In the genomic region with DNA sequence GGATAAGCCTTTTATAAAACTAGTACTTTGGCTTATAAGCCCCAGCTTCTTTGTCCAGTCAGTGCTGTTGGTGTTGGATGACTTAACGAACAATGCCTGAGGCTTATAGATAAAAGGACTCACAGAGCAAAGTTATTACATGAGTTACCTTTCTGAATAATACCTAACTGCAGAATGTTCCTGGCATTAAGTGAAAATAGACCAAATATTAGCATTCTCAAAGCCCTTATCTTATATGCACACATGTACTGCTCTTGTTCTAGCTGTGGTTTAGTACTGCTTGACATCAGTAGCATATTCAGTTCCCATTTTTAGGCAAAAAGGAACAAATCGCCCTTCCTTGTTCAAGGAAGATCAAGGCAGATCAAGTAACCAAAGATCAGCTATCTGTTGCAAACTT, we compare ENCODE assay signal across 20 cellular contexts.
DNase-seq lines count a peak whose midpoint lies in the region; ATAC-seq and TF ChIP-seq lines count a peak whose summit lies in the region.
"Had no signal": no experiment of that assay in that cellular context is flagged by ENCODE, and none has a peak within 500 bp of the region (broad histone marks: within the 10 kb centered on the region; RNA-seq: fewer than 3 reads in every experiment).

No MANE protein-coding gene starts in this region.

- POLR2A ChIA-PET in SK-N-SH (lab: Yijun Ruan, JAX) = no interaction called here

- H3K4me3 ChIP-seq in SK-N-SH (ENCODE audit: low read depth in 2 of 2, low read length in 1 of 2) = no peak overlapping the region
- H3K4me3 ChIP-seq in spleen = no peak overlapping the region

- intact Hi-C loops in spleen (cut with DNase I; ENCODE audit: low total_unique reads) = no loop called here

- no peak for TF ChIP-seq CTCF in SK-N-SH (IDR thresholded peaks at IDR 0.05)
- TF ChIP-seq CTCF in spleen (IDR thresholded peaks at IDR 0.05 in 8 of 11, conservative IDR thresholded peaks at IDR 0.05 in 3 of 11) = no peak

- no peak overlapping the region for H2AFZ ChIP-seq in SK-N-SH (ENCODE audit: low read depth)

- H3K9me3 ChIP-seq in SK-N-SH = no peaks in the 10 kb centered on the region
- no peaks in the 10 kb centered on the region for H3K9me3 ChIP-seq in spleen

- H3K4me3 Mint-ChIP-seq in immature natural killer cell = no peak overlapping the region
- H3K4me3 Mint-ChIP-seq: activated CD4-positive, alpha-beta memory T cell treated with anti-CD3 and anti-CD28 coated beads, Interleukin-2, amount 10 ng/mL, durations not matched to agents 7 days and 5 days; activated T-cell treated with anti-CD3 and anti-CD28 coated beads, Interleukin-2, amount 50 U/mL, for 24 hours; CD4-positive, alpha-beta T cell; type B pancreatic cell had no signal

- H3F3A ChIP-seq in SK-N-SH (replicated peaks; ENCODE audit: insufficient read depth) = peaks cover 6% of the 10 kb centered on the region

- no peaks in the 10 kb centered on the region for H3K9me2 ChIP-seq in SK-N-SH

- TF ChIP-seq POLR2A in spleen (IDR thresholded peaks at IDR 0.05) = no peak

- H3K9me3 Mint-ChIP-seq in immature natural killer cell = no peaks in the 10 kb centered on the region
- H3K9me3 Mint-ChIP-seq: activated CD4-positive, alpha-beta memory T cell treated with anti-CD3 and anti-CD28 coated beads, Interleukin-2, amount 10 ng/mL, durations not matched to agents 7 days and 5 days; activated naive CD4-positive, alpha-beta T cell treated with anti-CD3 and anti-CD28 coated beads, Interleukin-2, amount 50 U/mL, for 72 hours; activated T-cell treated with anti-CD3 and anti-CD28 coated beads, Interleukin-2, amount 50 U/mL, for 24 hours; CD4-positive, alpha-beta T cell; type B pancreatic cell had no signal

- TF ChIP-seq RAD21 in SK-N-SH (IDR thresholded peaks at IDR 0.05; ENCODE audit: low read length) = no peak

- H3K4me2 ChIP-seq in SK-N-SH = peak overlapping the region; percentile 10; the same call in 1 of the 2 replicates

- no peak for DNase-seq in SK-N-SH
- peak; percentile 8 for DNase-seq in OCI-M2 (lab: John Stamatoyannopoulos, UW; ENCODE audit: unreplicated experiment)
- no peak for DNase-seq in epithelial cell of prostate (ENCODE audit: low read depth, low spot score)
- no peak for DNase-seq in spleen
- DNase-seq in NCI-H526 (lab: John Stamatoyannopoulos, UW) = no peak
- DNase-seq in HK-2 (ENCODE audit: unreplicated experiment) = no peak
- DNase-seq in immature natural killer cell = no peak
- DNase-seq: activated CD4-positive, alpha-beta memory T cell treated with anti-CD3 and anti-CD28 coated beads, Interleukin-2, amount 10 ng/mL, durations not matched to agents 7 days and 5 days; activated T-cell treated with anti-CD3 and anti-CD28 coated beads, Interleukin-2, amount 50 U/mL, for 24 hours; CD4-positive, alpha-beta T cell; DMS79 treated with DMSO at 0.1 percent for 48 hours; NCI-H1930; NCI-H446 treated with DMSO at 0.1 percent for 48 hours; stimulated activated naive CD4-positive, alpha-beta T cell treated with Interleukin-2 at 50 U/mL for 16 hours; SW 1271 had no signal

- no peak for ATAC-seq in SK-N-SH treated with all-trans-retinoic acid at 6 μM for 48 hours
- ATAC-seq: activated naive CD4-positive, alpha-beta T cell treated with anti-CD3 and anti-CD28 coated beads, Interleukin-2, amount 50 U/mL, for 72 hours had no signal

- H3K36me3 ChIP-seq in SK-N-SH (replicated peaks in 1 of 2; ENCODE audit: control insufficient read depth in 1 of 2, insufficient read depth in 2 of 2, low read length in 1 of 2) (no peaks in the 10 kb centered on the region), spleen (no peaks in the 10 kb centered on the region)
- H3K36me3 ChIP-seq: brain microvascular endothelial cell had no signal

- CTCF ChIA-PET in SK-N-SH (lab: Yijun Ruan, JAX) = interaction anchor here (1.2 to 1.6 kb wide), 2 partner anchors 9 to 45 kb away, joined by 3 read pairs; no protein-coding TSS in a partner anchor

- 88% methylated on average over 2 of the region's 2 CpGs for WGBS in SK-N-SH (ENCODE audit: low lambda C conversion rate)
- WGBS in spleen, 5 donors = 57 to 78% (median 62%) methylated on average over 2 of the region's 2 CpGs

- H3K27ac ChIP-seq in SK-N-SH (ENCODE audit: low read depth in 2 of 2, low read length in 1 of 2) (peak overlapping the region in 1 of 2 experiments; percentile 68; a peak in 2 of 4 replicates), epithelial cell of prostate (peak overlapping the region; percentile 38), spleen (peak overlapping the region in 5 of 8 donors; percentile 17 to 80 (median 72))
- H3K27ac ChIP-seq: VCaP had no signal

- peaks cover 3 to 32% of the 10 kb centered on the region in 2 experiments; a peak in 3 of 4 replicates for H3K4me1 ChIP-seq in SK-N-SH (ENCODE audit: control insufficient read depth in 1 of 2, insufficient read depth in 2 of 2, low read depth in 1 of 2, low read length in 1 of 2)
- H3K4me1 ChIP-seq in spleen = peaks cover 0 to 31% (median 6%) of the 10 kb centered on the region in 6 donors

- no peak overlapping the region for H3K27ac Mint-ChIP-seq in immature natural killer cell
- H3K27ac Mint-ChIP-seq: activated CD4-positive, alpha-beta memory T cell treated with anti-CD3 and anti-CD28 coated beads, Interleukin-2, amount 10 ng/mL, durations not matched to agents 7 days and 5 days; activated naive CD4-positive, alpha-beta T cell treated with anti-CD3 and anti-CD28 coated beads, Interleukin-2, amount 50 U/mL, for 72 hours; activated T-cell treated with anti-CD3 and anti-CD28 coated beads, Interleukin-2, amount 50 U/mL, for 24 hours; CD4-positive, alpha-beta T cell; type B pancreatic cell had no signal

- H3K9ac ChIP-seq in SK-N-SH = peak overlapping the region; percentile 60

- no peaks in the 10 kb centered on the region for H4K20me1 ChIP-seq in SK-N-SH (ENCODE audit: insufficient read depth)

- H3K27me3 ChIP-seq in SK-N-SH (ENCODE audit: insufficient read depth) = no peaks in the 10 kb centered on the region
- no peaks in the 10 kb centered on the region for H3K27me3 ChIP-seq in spleen (replicated peaks in 1 of 7)
- H3K27me3 ChIP-seq: brain microvascular endothelial cell had no signal

- no peaks in the 10 kb centered on the region for H3K27me3 Mint-ChIP-seq in immature natural killer cell (ENCODE audit: low read depth in 3 of 3)
- H3K27me3 Mint-ChIP-seq: activated CD4-positive, alpha-beta memory T cell treated with anti-CD3 and anti-CD28 coated beads, Interleukin-2, amount 10 ng/mL, durations not matched to agents 7 days and 5 days; CD4-positive, alpha-beta T cell; type B pancreatic cell had no signal

- H3K4me1 Mint-ChIP-seq in immature natural killer cell = no peaks in the 10 kb centered on the region
- H3K4me1 Mint-ChIP-seq: activated CD4-positive, alpha-beta memory T cell treated with anti-CD3 and anti-CD28 coated beads, Interleukin-2, amount 10 ng/mL, durations not matched to agents 7 days and 5 days had no signal

- H3K36me3 Mint-ChIP-seq in immature natural killer cell = no peaks in the 10 kb centered on the region
- H3K36me3 Mint-ChIP-seq: activated naive CD4-positive, alpha-beta T cell treated with anti-CD3 and anti-CD28 coated beads, Interleukin-2, amount 50 U/mL, for 72 hours; type B pancreatic cell had no signal

- no peak for TF ChIP-seq EP300 in SK-N-SH (IDR thresholded peaks at IDR 0.05; ENCODE audit: borderline replicate concordance in 1 of 2, low read depth in 1 of 2, low read length in 1 of 2)

- no peaks in the 10 kb centered on the region for H3K79me2 ChIP-seq in SK-N-SH (ENCODE audit: insufficient read depth)

TF ChIP-seq in SK-N-SH, 30 proteins besides CTCF, POLR2A, EP300 and RAD21 (continues in another document):
- TF ChIP-seq SMC3 (IDR thresholded peaks at IDR 0.05; ENCODE audit: low read depth, low read length) = no peak
- no peak for TF ChIP-seq GABPA (IDR thresholded peaks at IDR 0.05; ENCODE audit: low read depth)
- no peak for TF ChIP-seq FOXM1 (IDR thresholded peaks at IDR 0.05; ENCODE audit: low read depth)
- TF ChIP-seq RCOR1 (IDR thresholded peaks at IDR 0.05; ENCODE audit: low read length) = no peak
- TF ChIP-seq, protein P1, sequence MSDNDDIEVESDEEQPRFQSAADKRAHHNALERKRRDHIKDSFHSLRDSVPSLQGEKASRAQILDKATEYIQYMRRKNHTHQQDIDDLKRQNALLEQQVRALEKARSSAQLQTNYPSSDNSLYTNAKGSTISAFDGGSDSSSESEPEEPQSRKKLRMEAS (IDR thresholded peaks at IDR 0.05; ENCODE audit: low read depth) = no peak
- TF ChIP-seq, protein P2, sequence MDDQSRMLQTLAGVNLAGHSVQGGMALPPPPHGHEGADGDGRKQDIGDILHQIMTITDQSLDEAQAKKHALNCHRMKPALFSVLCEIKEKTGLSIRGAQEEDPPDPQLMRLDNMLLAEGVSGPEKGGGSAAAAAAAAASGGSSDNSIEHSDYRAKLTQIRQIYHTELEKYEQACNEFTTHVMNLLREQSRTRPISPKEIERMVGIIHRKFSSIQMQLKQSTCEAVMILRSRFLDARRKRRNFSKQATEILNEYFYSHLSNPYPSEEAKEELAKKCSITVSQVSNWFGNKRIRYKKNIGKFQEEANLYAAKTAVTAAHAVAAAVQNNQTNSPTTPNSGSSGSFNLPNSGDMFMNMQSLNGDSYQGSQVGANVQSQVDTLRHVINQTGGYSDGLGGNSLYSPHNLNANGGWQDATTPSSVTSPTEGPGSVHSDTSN (IDR thresholded peaks at IDR 0.05) = no peak
- TF ChIP-seq TEAD4 (IDR thresholded peaks at IDR 0.05; ENCODE audit: borderline replicate concordance, insufficient read depth) = no peak

TF ChIP-seq in SK-N-SH treated with all-trans-retinoic acid at 6 μM for 48 hours, 23 proteins besides CTCF, POLR2A, EP300 and RAD21 (continues in another document):
- no peak for TF ChIP-seq ESRRG (CRISPR knock-in tag; IDR thresholded peaks at IDR 0.05)
- no peak for TF ChIP-seq GLIS3 (CRISPR knock-in tag; IDR thresholded peaks at IDR 0.05)
- no peak for TF ChIP-seq PATZ1 (CRISPR knock-in tag; IDR thresholded peaks at IDR 0.05; ENCODE audit: borderline replicate concordance)
- no peak for TF ChIP-seq ZFP3 (CRISPR knock-in tag; IDR thresholded peaks at IDR 0.05)
- TF ChIP-seq PPARA (CRISPR knock-in tag; IDR thresholded peaks at IDR 0.05; ENCODE audit: borderline replicate concordance) = no peak
- TF ChIP-seq TOX (CRISPR knock-in tag; IDR thresholded peaks at IDR 0.05; ENCODE audit: borderline replicate concordance) = no peak
